ENCODE assay signal across 12 cellular contexts in genomic region chr1:41515131-41515678, GRCh38. TPM values are rescaled to one million over a fixed set of nuclear protein-coding genes. Genes with fewer than 3 reads are reported as not detected.
DNase-seq lines count a peak whose midpoint lies in the region; FAIRE-seq and TF ChIP-seq lines count a peak whose summit lies in the region.
"Had no signal": no experiment of that assay in that cellular context is flagged by ENCODE, and none has a peak within 500 bp of the region (broad histone marks: within the 10 kb centered on the region; RNA-seq: fewer than 3 reads in every experiment).

No MANE protein-coding gene starts in this region.

- H3K27ac ChIP-seq in kidney (ENCODE audit: low read depth in 2 of 2, low read length in 2 of 2) (peak overlapping the region; percentile 72 to 80), thyroid gland (peak overlapping the region in 1 of 3 donors; percentile 51)
- H3K27ac ChIP-seq: HL-60, psoas muscle had no signal

- H3K4me3 ChIP-seq in kidney (ENCODE audit: low read length in 2 of 2) (no peak overlapping the region), thyroid gland (replicated peaks in 1 of 3) (no peak overlapping the region)

- CTCF ChIA-PET in GM10248 (lab: Yijun Ruan, JAX), result interaction anchor here (0.7 to 7.9 kb wide), 27 partner anchors 9 to 659 kb away, joined by 3 to 77 read pairs (median 4); partner anchors contain the start of gene EDN2

- peak; percentile 37 for DNase-seq in DMS53 (lab: John Stamatoyannopoulos, UW)
- no peak for DNase-seq in DMS53 treated with DMSO at 0.1 percent for 48 hours (lab: John Stamatoyannopoulos, UW; ENCODE audit: unreplicated experiment)
- peak in 51 of 58 donors; percentile 13 to 89 (median 62) for DNase-seq in anterior cingulate cortex (lab: John Stamatoyannopoulos, UW)
- peak; percentile 91 for DNase-seq in kidney
- DNase-seq in thyroid gland, result peak; percentile 76 to 83
- DNase-seq in GM10248 (ENCODE audit: extremely low spot score), result no peak
- DNase-seq in H4 (ENCODE audit: low spot score), result no peak
- no peak for DNase-seq in dedifferentiated amniotic fluid mesenchymal stem cell (ENCODE audit: extremely low spot score)
- DNase-seq: activated CD4-positive, alpha-beta T cell treated with anti-CD3 and anti-CD28 coated beads for 48 hours; immature natural killer cell had no signal

- no peaks in the 10 kb centered on the region for H3K36me3 ChIP-seq in kidney (ENCODE audit: control insufficient read depth in 1 of 2, insufficient read depth in 2 of 2, low read length in 2 of 2)
- H3K36me3 ChIP-seq in thyroid gland, result no peaks in the 10 kb centered on the region

- POLR2A ChIA-PET in GM10248 (lab: Yijun Ruan, JAX), result no interaction called here

- no peaks in the 10 kb centered on the region for H3K27me3 ChIP-seq in thyroid gland

- TF ChIP-seq CTCF in kidney (IDR thresholded peaks at IDR 0.05; ENCODE audit: borderline replicate concordance, extremely low read depth, insufficient read depth) (no peak), thyroid gland (IDR thresholded peaks at IDR 0.05) (peak in 1 of 6 experiments; percentile 13), GM10248 (IDR thresholded peaks at IDR 0.05; ENCODE audit: control extremely low read depth, extremely low read depth, low read depth, missing control alignments) (no peak)

- 49 to 79% methylated on average over 3 to 5 of the region's 5 CpGs for WGBS in thyroid gland, 2 donors

- intact Hi-C loops in kidney (cut with DNase I), result no loop called here
- intact Hi-C loops in thyroid gland (cut with DNase I), result no loop called here

- peak overlapping the region; percentile 25 to 73 for H3K9ac ChIP-seq in kidney (ENCODE audit: low read length in 2 of 2)

- H3K9me3 ChIP-seq in kidney (ENCODE audit: control insufficient read depth in 1 of 2, low read length in 2 of 2) (no peaks in the 10 kb centered on the region), thyroid gland (no peaks in the 10 kb centered on the region)
- H3K9me3 ChIP-seq: psoas muscle had no signal

- H3K4me1 ChIP-seq in kidney (ENCODE audit: control insufficient read depth in 1 of 2, insufficient read depth in 1 of 2, low read depth in 1 of 2, low read length in 2 of 2) (peaks cover 14 to 19% of the 10 kb centered on the region in 2 donors), thyroid gland (peaks cover 8 to 29% of the 10 kb centered on the region in 2 donors)

- no peak for FAIRE-seq in kidney (lab: Jason Lieb, UNC)

- TF ChIP-seq POLR2A in thyroid gland (IDR thresholded peaks at IDR 0.05), result no peak

RNA-seq across cellular contexts. Expression of gene EDN2, which starts 30.7 kb away (rescaled TPM):
- total RNA-seq in kidney, result 2.9 TPM
- 2.3 TPM for polyA plus RNA-seq in kidney (ENCODE audit: insufficient read depth, low read depth, low replicate concordance)
- total RNA-seq in thyroid gland, result not detected
- 0.50 TPM in 1 of 2 replicates, not detected in the other for total RNA-seq in H4 (2014; rRNA removed; shearing (Covaris generic))
- total RNA-seq: psoas muscle had no signal
- polyA plus RNA-seq: immature natural killer cell had no signal

Comparison
In these comparisons a context has a peak if more than half of its experiments do, and no peak if none do; other contexts are left out.
1. DNase-seq: peak in DMS53 (single experiment), anterior cingulate cortex (51 of 58), kidney (single experiment) and thyroid gland (2 of 2); none in DMS53 treated with DMSO at 0.1 percent for 48 hours (single experiment), GM10248 (single experiment), H4 (single experiment) and dedifferentiated amniotic fluid mesenchymal stem cell (single experiment).